ENCODE assay signal across 8 cellular contexts in the genomic region with DNA sequence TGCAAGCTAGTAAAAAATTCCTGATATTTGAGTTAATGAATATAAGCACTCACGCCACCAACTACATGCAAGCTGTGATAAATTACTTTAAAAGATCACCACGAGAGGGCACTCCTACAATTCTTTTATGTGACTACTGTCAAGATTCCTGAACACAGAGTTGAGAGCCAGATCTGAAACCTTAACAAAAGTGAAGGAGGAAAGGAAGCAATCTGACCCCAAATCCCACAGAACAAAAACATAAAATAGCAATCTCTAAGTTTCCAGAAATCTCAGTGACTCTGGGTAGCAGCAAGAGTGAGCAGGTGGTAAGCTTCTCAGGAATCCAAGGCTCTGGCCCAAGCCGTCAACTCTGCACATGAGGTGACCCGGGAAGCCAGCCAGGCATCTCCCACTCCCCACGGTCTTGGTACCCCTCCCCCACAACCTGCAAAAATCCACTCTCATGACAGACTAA. TPM values are rescaled to one million over a fixed set of nuclear protein-coding genes. Genes with fewer than 3 reads are reported as not detected.
DNase-seq lines count a peak whose midpoint lies in the region; ATAC-seq, FAIRE-seq and TF ChIP-seq lines count a peak whose summit lies in the region.

No MANE protein-coding gene starts in this region.

- BruUV-seq in PC-3 (replicated peaks; lab: Mats Ljungman, UMichigan) (no TSS peak), HepG2 (replicated peaks; lab: Mats Ljungman, UMichigan) (no TSS peak)

- peaks cover 28% of the 10 kb centered on the region for H3K36me3 ChIP-seq in PC-3 (ENCODE audit: low read depth, low read length)
- peaks cover 6% of the 10 kb centered on the region for H3K36me3 ChIP-seq in colonic mucosa
- H3K36me3 ChIP-seq in HepG2 (replicated peaks in 1 of 2; ENCODE audit: control insufficient read depth in 1 of 2, insufficient read depth in 2 of 2, low read length in 2 of 2): peaks cover 44 to 72% of the 10 kb centered on the region in 2 experiments

- no peak for TF ChIP-seq POLR2A in HepG2 (IDR thresholded peaks at IDR 0.05; ENCODE audit: insufficient read depth in 1 of 2, low read depth in 2 of 2, low read length in 2 of 2)

- H3K27me3 Mint-ChIP-seq in HFFc6 (ENCODE audit: insufficient read depth) (no peaks in the 10 kb centered on the region; the same call in 1 of the 2 replicates), type B pancreatic cell (no peaks in the 10 kb centered on the region)

- POLR2A ChIA-PET in PC-3 (lab: Charles Lee; ENCODE audit: unreplicated experiment): interaction anchor here (0.6 kb wide), 1 partner anchor 763 kb away, joined by 3 read pairs; no protein-coding TSS in a partner anchor
- POLR2A ChIA-PET in HepG2 (lab: Yijun Ruan, JAX): interaction anchor here (0.5 to 1.9 kb wide), 7 partner anchors 21 to 86 kb away, joined by 3 to 9 read pairs (median 3); partner anchors contain the start of gene DDX27

- TF ChIP-seq RAD21 in HepG2 (CRISPR knock-in tag; IDR thresholded peaks at IDR 0.05): peak; percentile 83

- H3K27ac ChIP-seq in PC-3 (ENCODE audit: low read length) (no peak overlapping the region), colonic mucosa (no peak overlapping the region), HepG2 (ENCODE audit: extremely low read length, insufficient read depth, low read length) (no peak overlapping the region)

- H3K4me1 Mint-ChIP-seq in HFFc6 (ENCODE audit: low read depth) (peaks cover 10% of the 10 kb centered on the region), type B pancreatic cell (ENCODE audit: unreplicated experiment) (peaks cover 5% of the 10 kb centered on the region)

- ATAC-seq in PC-3 (peak; percentile 88), HepG2 (peak; percentile 75)

- H3K4me1 ChIP-seq in PC-3 (ENCODE audit: insufficient read depth, low read length): no peaks in the 10 kb centered on the region
- H3K4me1 ChIP-seq in colonic mucosa: no peaks in the 10 kb centered on the region
- peaks cover 13% of the 10 kb centered on the region; the same call in 1 of the 2 replicates for H3K4me1 ChIP-seq in HepG2 (ENCODE audit: insufficient read depth, low read length)

- FAIRE-seq in HepG2 (lab: Jason Lieb, UNC): peak; percentile 56

- CTCF ChIA-PET in PC-3 (lab: Charles Lee) (interaction anchor here (0.8 to 1.5 kb wide), 3 partner anchors 47 to 113 kb away, joined by 3 to 23 read pairs (median 4); no protein-coding TSS in a partner anchor), HepG2 (lab: Yijun Ruan, JAX; ENCODE audit: low intra/inter-chr PET ratio, low total read pairs) (interaction anchor here (1.2 to 5.6 kb wide), 4 partner anchors 74 to 93 kb away, joined by 3 to 70 read pairs (median 10); partner anchors contain the start of gene DDX27)

- H3K36me3 Mint-ChIP-seq in HFFc6 (ENCODE audit: low read depth) (peaks cover 18% of the 10 kb centered on the region; the same call in 1 of the 2 replicates), type B pancreatic cell (peaks cover 18% of the 10 kb centered on the region)

- TF ChIP-seq EP300 in HepG2 (IDR thresholded peaks at IDR 0.05; ENCODE audit: low read depth in 2 of 2, low read length in 2 of 2) (no peak), HepG2 (CRISPR knock-in tag; IDR thresholded peaks at IDR 0.05; ENCODE audit: borderline replicate concordance) (no peak)

- peak; percentile 58 for DNase-seq in D341Med (ENCODE audit: low spot score)
- DNase-seq in HFFc6: peak; percentile 72
- DNase-seq in PC-3: peak; percentile 90
- DNase-seq in colonic mucosa: peak; percentile 43
- DNase-seq in HepG2 (ENCODE audit: low spot score): peak; percentile 83
- DNase-seq in type B pancreatic cell (ENCODE audit: extremely low spot score, unreplicated experiment): no peak
- DNase-seq in NCI-H1048 (lab: John Stamatoyannopoulos, UW): no peak
- no peak for DNase-seq in stimulated activated CD4-positive, alpha-beta T cell treated with anti-CD3 and anti-CD28 coated beads, Interleukin-2, amount 100 ng/mL, for 24 hours

- 67% methylated on average over 5 of the region's 5 CpGs for WGBS in HepG2 (ENCODE audit: low lambda C conversion rate)

- H3F3A ChIP-seq in PC-3 (ENCODE audit: low read length, unreplicated experiment): no peaks in the 10 kb centered on the region

- H3K9me3 ChIP-seq in PC-3 (ENCODE audit: low read length) (no peaks in the 10 kb centered on the region), colonic mucosa (no peaks in the 10 kb centered on the region), HepG2 (ENCODE audit: low read length) (no peaks in the 10 kb centered on the region)

- H3K4me3 Mint-ChIP-seq in HFFc6 (no peak overlapping the region), type B pancreatic cell (no peak overlapping the region)

- H3K9me2 ChIP-seq in PC-3 (replicated peaks; ENCODE audit: low read length): no peaks in the 10 kb centered on the region

- H3K9ac ChIP-seq in PC-3 (ENCODE audit: low read length) (no peak overlapping the region), colonic mucosa (ENCODE audit: low read depth in 2 of 2, low read length in 2 of 2) (no peak overlapping the region), HepG2 (ENCODE audit: insufficient read depth, low read depth, low read length) (no peak overlapping the region)

- H4K20me1 ChIP-seq in PC-3 (ENCODE audit: low read length): no peaks in the 10 kb centered on the region
- H4K20me1 ChIP-seq in HepG2 (ENCODE audit: insufficient read depth, low read length): peaks cover 16% of the 10 kb centered on the region

- in situ Hi-C loops in HepG2 (cut with HindIII; ENCODE audit: extremely low pct_ligation_motif_present, low pct_unique_long_range_greater_than_20kb): loop anchor here (5.0 kb wide), 1 partner anchor 84 kb away; the partner anchor contains the start of gene DDX27

- no peak overlapping the region for H3K4me2 ChIP-seq in PC-3 (ENCODE audit: low read length)
- H3K4me2 ChIP-seq in HepG2 (ENCODE audit: low read depth, low read length): no peak overlapping the region

- H3K9me3 Mint-ChIP-seq in HFFc6: no peaks in the 10 kb centered on the region
- no peaks in the 10 kb centered on the region for H3K9me3 Mint-ChIP-seq in type B pancreatic cell

- intact Hi-C loops in PC-3 (cut with micrococcal nuclease): loop anchor here (1.0 kb wide), 2 partner anchors 53 to 84 kb away; no protein-coding TSS in a partner anchor
- intact Hi-C loops in colonic mucosa (cut with DNase I): loop anchor here (2.0 kb wide), 1 partner anchor 84 kb away; no protein-coding TSS in a partner anchor
- intact Hi-C loops in HepG2 (cut with micrococcal nuclease; ENCODE audit: unreplicated experiment): loop anchor here (1.0 kb wide), 2 partner anchors 74 to 84 kb away; no protein-coding TSS in a partner anchor

- TF ChIP-seq CTCF in HFFc6 (IDR thresholded peaks at IDR 0.05): peak; percentile 83
- peak; percentile 90 for TF ChIP-seq CTCF in PC-3 (conservative IDR thresholded peaks at IDR 0.05; ENCODE audit: low read depth, low read length)
- TF ChIP-seq CTCF in colonic mucosa (IDR thresholded peaks at IDR 0.05): peak; percentile 41
- peak; percentile 72 for TF ChIP-seq CTCF in HepG2 (CRISPR knock-in tag; IDR thresholded peaks at IDR 0.05)
- peak; percentile 78 for TF ChIP-seq CTCF in type B pancreatic cell (conservative IDR thresholded peaks at IDR 0.05)

- H3K27ac Mint-ChIP-seq in HFFc6 (peak overlapping the region; percentile 21; the same call in 1 of the 2 replicates), type B pancreatic cell (peak overlapping the region; percentile 7)

- H3K79me2 ChIP-seq in PC-3 (ENCODE audit: low read length): no peaks in the 10 kb centered on the region
- H3K79me2 ChIP-seq in HepG2 (ENCODE audit: insufficient read depth, low read length): peaks cover 19% of the 10 kb centered on the region

- H3K27me3 ChIP-seq in PC-3 (ENCODE audit: low read length) (no peaks in the 10 kb centered on the region), colonic mucosa (no peaks in the 10 kb centered on the region), HepG2 (ENCODE audit: control insufficient read depth in 1 of 2, insufficient read depth in 2 of 2, low read length in 2 of 2) (no peaks in the 10 kb centered on the region)

- H3K4me3 ChIP-seq in PC-3 (ENCODE audit: low read length): no peak overlapping the region
- no peak overlapping the region for H3K4me3 ChIP-seq in colonic mucosa
- no peak overlapping the region for H3K4me3 ChIP-seq in HepG2 (replicated peaks in 1 of 3; ENCODE audit: insufficient read depth in 1 of 3, low read depth in 2 of 3, low read length in 3 of 3)

- no peak overlapping the region for H2AFZ ChIP-seq in PC-3 (ENCODE audit: low read length)
- no peak overlapping the region for H2AFZ ChIP-seq in HepG2 (ENCODE audit: low read length)

TF ChIP-seq in HepG2, 621 proteins besides CTCF, POLR2A, EP300 and RAD21 (continues in another document):
- TF ChIP-seq PHF21A (CRISPR knock-in tag; IDR thresholded peaks at IDR 0.05): no peak

RNA-seq across cellular contexts. Expression of gene STAU1, which starts 55.1 kb away (rescaled TPM):
- 10 to 100 TPM; 85.6 to 95.4 (median 87.9) TPM for total RNA-seq in HFFc6 (2021; fragmentation: NEBNext Ultra II Directional; extraction: Animal tissue kit (Norgen Biotek cat#: 25700))
- total RNA-seq in PC-3 (2014; rRNA removed) (87.8 and 111 TPM in 2 replicates), colonic mucosa (100 to 1,000 TPM in 1 of 2 donors, 10 to 100 TPM in 1; 86.6 to 106 TPM), HepG2 (2016; rRNA removed; fragmentation: Illumina TruSeq; extraction: Trizol) (119 and 186 TPM in 2 replicates), type B pancreatic cell (ENCODE audit: low replicate concordance) (73.4 and 79.8 TPM in 2 replicates)
- total RNA-seq in HepG2 (2016; cell fraction: cytosol; rRNA removed; fragmentation: Illumina TruSeq; extraction: Trizol; ENCODE audit: low read depth): 84.1 and 98.9 TPM in 2 replicates
- total RNA-seq in HepG2 (2016; cell fraction: insoluble cytoplasmic fraction; rRNA removed; fragmentation: Illumina TruSeq; extraction: Trizol): 118 and 170 TPM in 2 replicates
- 217 and 243 TPM in 2 replicates for total RNA-seq in HepG2 (2016; cell fraction: membrane; rRNA removed; fragmentation: Illumina TruSeq; extraction: Trizol)
- 77.6 and 86.1 TPM in 2 replicates for total RNA-seq in HepG2 (2016; cell fraction: nucleus; rRNA removed; fragmentation: Illumina TruSeq; extraction: Trizol)
- 121 and 133 TPM in 2 replicates for polyA plus RNA-seq in HepG2 (2011; rRNA removed)
- 95.5 and 124 TPM in 2 replicates for polyA plus RNA-seq in HepG2 (2011; cell fraction: cytosol; rRNA removed)
- polyA plus RNA-seq in HepG2 (2011; cell fraction: nucleus; rRNA removed): 55.6 and 68.1 TPM in 2 replicates
- 196 and 212 TPM in 2 replicates for polyA plus RNA-seq in HepG2 (2012)
- polyA plus RNA-seq in HepG2 (2016; cell fraction: cytosol; fragmentation: Illumina TruSeq; extraction: Trizol; ENCODE audit: low read depth): 100 and 110 TPM in 2 replicates
- 241 and 269 TPM in 2 replicates for polyA plus RNA-seq in HepG2 (2016; cell fraction: insoluble cytoplasmic fraction; fragmentation: Illumina TruSeq; extraction: Trizol; ENCODE audit: low read depth)
- polyA plus RNA-seq in HepG2 (2016; cell fraction: membrane; fragmentation: Illumina TruSeq; extraction: Trizol; ENCODE audit: low read depth): 212 and 250 TPM in 2 replicates
- polyA plus RNA-seq in HepG2 (2016; cell fraction: nucleus; fragmentation: Illumina TruSeq; extraction: Trizol; ENCODE audit: insufficient read depth, low read depth): 141 and 152 TPM in 2 replicates
- 37.2 and 106 TPM in 2 replicates for polyA minus RNA-seq in HepG2 (2011; rRNA and poly(A)+ RNA removed; ENCODE audit: low replicate concordance)
- 158 and 174 TPM in 2 replicates for polyA minus RNA-seq in HepG2 (2011; cell fraction: cytosol; rRNA and poly(A)+ RNA removed)
- polyA minus RNA-seq in HepG2 (2011; cell fraction: nucleus; rRNA and poly(A)+ RNA removed): 61.8 and 82.7 TPM in 2 replicates

Comparison
In these comparisons a context has a peak if more than half of its experiments do, and no peak if none do; other contexts are left out.
1. DNase-seq: peak in D341Med (single experiment), HFFc6 (single experiment), PC-3 (single experiment), colonic mucosa (single experiment) and HepG2 (single experiment); none in type B pancreatic cell (single experiment), NCI-H1048 (single experiment) and stimulated activated CD4-positive, alpha-beta T cell treated with anti-CD3 and anti-CD28 coated beads, Interleukin-2, amount 100 ng/mL, for 24 hours (0 of 2).
2. Peak in every context shown above with its lines, with median percentiles within 50 percentile points of each other: CTCF ChIP-seq.